Comparison of ENCODE assay signal across 17 cellular contexts in genomic region chr17:50972579-50972978, GRCh38.
DNase-seq lines count a peak whose midpoint lies in the region; ATAC-seq and TF ChIP-seq lines count a peak whose summit lies in the region.
"Had no signal": no experiment of that assay in that cellular context is flagged by ENCODE, and none has a peak within 500 bp of the region (broad histone marks: within the 10 kb centered on the region; RNA-seq: fewer than 3 reads in every experiment).

No MANE protein-coding gene starts in this region.

- no peaks in the 10 kb centered on the region for H3K9me3 ChIP-seq in Peyer's patch

- no peak for ATAC-seq in activated T-helper 17 cell treated with anti-CD3 and anti-CD28 coated beads, Interleukin-2, amount 50 U/mL, for 72 hours (replicated peaks)
- ATAC-seq: CD8-positive, alpha-beta T cell had no signal

- no peaks in the 10 kb centered on the region for H3K27me3 Mint-ChIP-seq in activated T-helper 17 cell treated with anti-CD3 and anti-CD28 coated beads, Interleukin-2, amount 50 U/mL, for 72 hours
- H3K27me3 Mint-ChIP-seq: B cell had no signal

- peaks cover 8% of the 10 kb centered on the region for H3K4me1 Mint-ChIP-seq in activated T-helper 17 cell treated with anti-CD3 and anti-CD28 coated beads, Interleukin-2, amount 50 U/mL, for 72 hours

- H3K4me3 ChIP-seq in Peyer's patch: no peak overlapping the region

- H3K27ac Mint-ChIP-seq in activated T-helper 17 cell treated with anti-CD3 and anti-CD28 coated beads, Interleukin-2, amount 50 U/mL, for 72 hours: peak overlapping the region; percentile 10
- H3K27ac Mint-ChIP-seq: B cell; CD8-positive, alpha-beta T cell had no signal

- TF ChIP-seq POLR2A in Peyer's patch (IDR thresholded peaks at IDR 0.05): no peak

- in situ Hi-C loops in Caki2 (cut with HindIII; ENCODE audit: low pct_unique_long_range_greater_than_20kb, low sequenced_read_pairs): no loop called here

- no peaks in the 10 kb centered on the region for H3K4me1 ChIP-seq in Peyer's patch

- H3K27ac ChIP-seq in Peyer's patch: no peak overlapping the region

- H3K4me3 Mint-ChIP-seq in activated T-helper 17 cell treated with anti-CD3 and anti-CD28 coated beads, Interleukin-2, amount 50 U/mL, for 72 hours: no peak overlapping the region
- H3K4me3 Mint-ChIP-seq: B cell; CD8-positive, alpha-beta T cell had no signal

- peaks cover 0 to 72% (median 0%) of the 10 kb centered on the region in 3 donors for H3K36me3 ChIP-seq in Peyer's patch

- TF ChIP-seq CTCF in Peyer's patch (IDR thresholded peaks at IDR 0.05): no peak

- DNase-seq in Caki2 (ENCODE audit: low read depth) (peak; percentile 26), OCI-M1 (lab: John Stamatoyannopoulos, UW) (peak; percentile 81), renal cortical epithelial cell (ENCODE audit: low read depth) (peak; percentile 21), Peyer's patch (no peak), anterior cingulate cortex (lab: John Stamatoyannopoulos, UW) (no peak), SW480 (ENCODE audit: low spot score) (no peak)
- DNase-seq: CD8-positive, alpha-beta T cell; DND-41; HCEC 1CT; KBM-7; MV-4-11; NCI-H1930; NCI-H2227 treated with DMSO at 0.1 percent for 48 hours; NCI-H524; Right ventricle myocardium superior had no signal

- peaks cover 95% of the 10 kb centered on the region for H3K36me3 Mint-ChIP-seq in activated T-helper 17 cell treated with anti-CD3 and anti-CD28 coated beads, Interleukin-2, amount 50 U/mL, for 72 hours (ENCODE audit: low read depth)

- no peaks in the 10 kb centered on the region for H3K27me3 ChIP-seq in Peyer's patch

- no peaks in the 10 kb centered on the region for H3K9me3 Mint-ChIP-seq in activated T-helper 17 cell treated with anti-CD3 and anti-CD28 coated beads, Interleukin-2, amount 50 U/mL, for 72 hours
- H3K9me3 Mint-ChIP-seq: CD8-positive, alpha-beta T cell had no signal

Comparison
In these comparisons a context has a peak if more than half of its experiments do, and no peak if none do; other contexts are left out.
1. DNase-seq: peak in Caki2 (single experiment), OCI-M1 (single experiment) and renal cortical epithelial cell (single experiment); none in Peyer's patch (0 of 3), anterior cingulate cortex (0 of 58) and SW480 (single experiment).